1 cellular context compared by ENCODE assay signal in the genomic region with DNA sequence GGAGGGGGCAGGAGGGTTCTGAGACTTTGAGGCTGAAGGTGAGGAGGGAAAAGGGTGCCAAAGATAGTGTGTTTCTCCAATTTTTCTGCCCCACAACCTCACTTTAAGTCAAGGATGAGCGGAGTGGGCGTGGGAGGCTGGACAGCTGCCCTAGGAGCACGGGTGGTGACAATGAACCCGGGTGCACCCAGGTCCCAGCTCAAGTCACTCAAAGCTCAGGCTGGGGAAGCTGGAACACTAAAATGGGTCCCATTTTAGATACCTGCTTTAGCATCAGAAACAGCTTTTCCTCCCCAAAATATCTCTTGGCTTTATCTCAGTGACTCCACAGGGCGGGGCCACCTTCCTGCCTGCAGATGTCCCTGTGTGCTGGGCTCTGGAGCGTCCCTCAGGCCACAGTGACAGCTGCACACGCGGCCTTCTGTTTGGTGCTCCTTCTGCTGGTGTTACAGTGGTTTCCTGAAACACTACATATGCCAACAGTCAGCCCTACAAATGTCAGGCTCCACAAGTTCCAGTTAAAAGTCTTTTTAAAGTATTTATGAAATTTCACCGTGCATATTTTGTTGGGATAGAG.
A peak's percentile ranks its signal among the peaks of the same experiment; 100 is the strongest.
TF ChIP-seq lines count a peak whose summit lies in the region.

No MANE protein-coding gene starts in this region.

TF ChIP-seq in H1, 55 proteins besides CTCF, POLR2A, EP300 and RAD21 (continued from another document):
- TF ChIP-seq MAFK (IDR thresholded peaks at IDR 0.05; ENCODE audit: low read depth, low read length): no peak
- 0 out of 2 replicates have a peak, but pooled peaks have one; percentile 20 for TF ChIP-seq MAX (IDR thresholded peaks at IDR 0.05)
- no peak for TF ChIP-seq SRF (IDR thresholded peaks at IDR 0.05; ENCODE audit: low read depth, low read length)
- TF ChIP-seq BCL11A (IDR thresholded peaks at IDR 0.05; ENCODE audit: low read depth in 2 of 2, low read length in 2 of 2): no peak
- peak; percentile 6 for TF ChIP-seq EZH2 (IDR thresholded peaks at IDR 0.05; ENCODE audit: low read depth, low read length, severe bottlenecking)
- no peak for TF ChIP-seq CREB1 (IDR thresholded peaks at IDR 0.05)
- TF ChIP-seq CEBPB (IDR thresholded peaks at IDR 0.05; ENCODE audit: low read depth, low read length): no peak
- TF ChIP-seq BRCA1 (IDR thresholded peaks at IDR 0.05; ENCODE audit: low read depth, low read length): no peak
- no peak for TF ChIP-seq GTF2F1 (IDR thresholded peaks at IDR 0.05; ENCODE audit: borderline replicate concordance, low read depth, low read length)
